7 cellular contexts compared by ENCODE assay signal in genomic region chr11:88632163-88632562, GRCh38.
"Had no signal": no experiment of that assay in that cellular context is flagged by ENCODE, and none has a peak within 500 bp of the region (broad histone marks: within the 10 kb centered on the region; RNA-seq: fewer than 3 reads in every experiment).

No MANE protein-coding gene starts in this region.

- H3K4me3 ChIP-seq: GM23248, HAP-1, K562 had no signal

- H3K4me1 ChIP-seq: HAP-1 had no signal

- H2AFZ ChIP-seq: GM23248 had no signal

- H3K4me3 Mint-ChIP-seq: HFFc6 had no signal

- H3K27ac Mint-ChIP-seq: HFFc6 had no signal

- ATAC-seq: HCT116, K562 had no signal

- H3K27ac ChIP-seq: GM23248, HL-60 had no signal

- H3K36me3 ChIP-seq: HAP-1 had no signal

- H3K9me3 Mint-ChIP-seq: HFFc6 had no signal

- DNase-seq: HFFc6, KG1 had no signal
